ENCODE assay signal across 17 cellular contexts in the genomic region with DNA sequence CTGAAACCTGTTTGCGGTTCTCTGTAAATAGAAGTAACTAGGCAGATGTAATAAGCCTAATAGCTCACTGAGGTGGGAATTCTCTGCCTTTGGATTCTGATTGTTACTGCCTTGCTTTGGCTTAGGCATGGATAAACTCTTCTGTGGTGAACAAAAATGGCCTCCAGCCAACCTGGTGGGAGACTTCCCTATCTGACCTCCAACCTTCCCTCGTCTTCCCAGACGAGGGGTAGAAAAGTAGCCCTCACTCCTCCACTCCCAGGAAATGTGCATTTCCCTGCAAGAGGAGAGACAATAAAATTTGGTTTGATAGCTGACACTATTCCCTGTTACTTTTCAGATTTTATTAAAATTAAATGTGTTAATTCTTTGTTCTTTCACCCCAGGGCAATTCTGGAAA. TPM values are rescaled to one million over a fixed set of nuclear protein-coding genes. Genes with fewer than 3 reads are reported as not detected.
DNase-seq lines count a peak whose midpoint lies in the region; ATAC-seq and TF ChIP-seq lines count a peak whose summit lies in the region.
"Had no signal": no experiment of that assay in that cellular context is flagged by ENCODE, and none has a peak within 500 bp of the region (broad histone marks: within the 10 kb centered on the region; RNA-seq: fewer than 3 reads in every experiment).

No MANE protein-coding gene starts in this region.

- H4K5ac ChIP-seq in H9 (ENCODE audit: insufficient read length, low read depth, low read length) = no peak overlapping the region

- intact Hi-C loops in activated naive CD4-positive, alpha-beta T cell treated with anti-CD3 and anti-CD28 coated beads for 36 hours (cut with micrococcal nuclease) = loop anchor here (2.0 to 10.0 kb wide), 4 partner anchors 313 to 1133 kb away; a partner anchor contains a TSS
- intact Hi-C loops in stomach (cut with DNase I; ENCODE audit: low total_unique reads) = no loop called here
- intact Hi-C loops in prostate gland (cut with DNase I) = no loop called here

- no peak overlapping the region for H2BK15ac ChIP-seq in H9 (ENCODE audit: low read depth, low read length)

- WGBS in stomach, 5 donors = 38 to 49% (median 40%) methylated on average over 3 of the region's 3 CpGs
- WGBS in prostate gland = 76% methylated on average over 3 of the region's 3 CpGs
- WGBS in H9 (ENCODE audit: extremely low coverage, insufficient read length, low lambda C conversion rate) = no CpG with 5 or more reads among the region's 3 CpGs

- POLR2A ChIA-PET in activated naive CD8-positive, alpha-beta T cell treated with anti-CD3 and anti-CD28 coated beads, Interleukin-2, amount 10 ng/mL, durations not matched to agents 7 days and 5 days (lab: Charles Lee) = interaction anchor here (0.8 to 1.5 kb wide), 7 partner anchors 65 to 438 kb away, joined by 3 to 15 read pairs (median 4); a partner anchor contains a TSS

- H3K4me1 Mint-ChIP-seq in activated naive CD4-positive, alpha-beta T cell treated with anti-CD3 and anti-CD28 coated beads for 36 hours (ENCODE audit: low read depth) = peaks cover 77% of the 10 kb centered on the region
- peaks cover 44% of the 10 kb centered on the region for H3K4me1 Mint-ChIP-seq in activated naive CD8-positive, alpha-beta T cell treated with anti-CD3 and anti-CD28 coated beads, Interleukin-2, amount 10 ng/mL, durations not matched to agents 7 days and 5 days
- H3K4me1 Mint-ChIP-seq in H9 = peaks cover 4 to 6% of the 10 kb centered on the region in 2 experiments; a peak in 2 of 4 replicates

- no peak overlapping the region for H2AK5ac ChIP-seq in H9 (ENCODE audit: insufficient read length, low read length)

- H3K36me3 ChIP-seq in stomach (no peaks in the 10 kb centered on the region), prostate gland (no peaks in the 10 kb centered on the region)
- H3K36me3 ChIP-seq: breast epithelium, right atrium auricular region, vagina had no signal

- H3K27ac Mint-ChIP-seq in activated naive CD4-positive, alpha-beta T cell treated with anti-CD3 and anti-CD28 coated beads for 36 hours = no peak overlapping the region
- peak overlapping the region; percentile 94 for H3K27ac Mint-ChIP-seq in activated naive CD8-positive, alpha-beta T cell treated with anti-CD3 and anti-CD28 coated beads, Interleukin-2, amount 10 ng/mL, durations not matched to agents 7 days and 5 days
- H3K27ac Mint-ChIP-seq in H9 = no peak overlapping the region

- H3K36me3 Mint-ChIP-seq in activated naive CD4-positive, alpha-beta T cell treated with anti-CD3 and anti-CD28 coated beads for 36 hours (ENCODE audit: low read depth) = peaks cover 19% of the 10 kb centered on the region
- H3K36me3 Mint-ChIP-seq in activated naive CD8-positive, alpha-beta T cell treated with anti-CD3 and anti-CD28 coated beads, Interleukin-2, amount 10 ng/mL, durations not matched to agents 7 days and 5 days = peaks cover 37% of the 10 kb centered on the region
- H3K36me3 Mint-ChIP-seq in H9 (ENCODE audit: insufficient read depth in 1 of 3, low read depth in 3 of 3) = no peaks in the 10 kb centered on the region

- TF ChIP-seq POLR2A in stomach (IDR thresholded peaks at IDR 0.05) (no peak), prostate gland (IDR thresholded peaks at IDR 0.05) (no peak)

- H3K79me2 ChIP-seq in H9 (ENCODE audit: insufficient read depth, low read length) = no peaks in the 10 kb centered on the region

- ATAC-seq in activated naive CD8-positive, alpha-beta T cell treated with anti-CD3 and anti-CD28 coated beads, Interleukin-2, amount 10 ng/mL, durations not matched to agents 7 days and 5 days (ENCODE audit: low read depth) = no peak
- no peak for ATAC-seq in GM19463 (IDR thresholded peaks at IDR 0.05; ENCODE audit: unreplicated experiment)
- ATAC-seq: Panc1 had no signal

- H3K9ac ChIP-seq in H9 (ENCODE audit: extremely low read depth, insufficient read length, low read length) = no peak overlapping the region

- H3K27me3 ChIP-seq in stomach = no peaks in the 10 kb centered on the region
- no peaks in the 10 kb centered on the region for H3K27me3 ChIP-seq in prostate gland (replicated peaks; ENCODE audit: insufficient read depth)
- no peaks in the 10 kb centered on the region for H3K27me3 ChIP-seq in H9 (ENCODE audit: insufficient read depth, low read length)
- H3K27me3 ChIP-seq: breast epithelium, right atrium auricular region, vagina had no signal

- no peak overlapping the region for H2BK12ac ChIP-seq in H9 (ENCODE audit: insufficient read length, low read depth, low read length)

- TF ChIP-seq CTCF in stomach (IDR thresholded peaks at IDR 0.05) = no peak
- no peak for TF ChIP-seq CTCF in prostate gland (IDR thresholded peaks at IDR 0.05)
- TF ChIP-seq CTCF in H9 (conservative IDR thresholded peaks at IDR 0.05) = no peak

- H3K4me2 ChIP-seq in H9 (ENCODE audit: insufficient read depth, insufficient read length, low read length) = no peak overlapping the region

- no peak for DNase-seq in activated naive CD4-positive, alpha-beta T cell treated with anti-CD3 and anti-CD28 coated beads for 36 hours
- no peak for DNase-seq in activated naive CD4-positive, alpha-beta T cell (lab: John Stamatoyannopoulos, UW)
- no peak for DNase-seq in Jurkat, Clone E6-1 (ENCODE audit: low read depth, low spot score)
- DNase-seq in activated naive CD8-positive, alpha-beta T cell treated with anti-CD3 and anti-CD28 coated beads, Interleukin-2, amount 10 ng/mL, durations not matched to agents 7 days and 5 days = no peak
- no peak for DNase-seq in stomach
- DNase-seq in prostate gland (ENCODE audit: low spot score) = no peak
- no peak for DNase-seq in H9
- DNase-seq: GDM1, left cardiac atrium, NCI-H2029, NCI-H526 had no signal

- H2AFZ ChIP-seq in H9 (ENCODE audit: low read length) = no peak overlapping the region

- H3K27ac ChIP-seq in stomach (peak overlapping the region in 3 of 5 donors; percentile 18 to 40 (median 31)), prostate gland (no peak overlapping the region), H9 (ENCODE audit: insufficient read length, low read depth, low read length) (no peak overlapping the region)
- H3K27ac ChIP-seq: breast epithelium, right atrium auricular region, vagina had no signal

- no peaks in the 10 kb centered on the region for H3K27me3 Mint-ChIP-seq in activated naive CD4-positive, alpha-beta T cell treated with anti-CD3 and anti-CD28 coated beads for 36 hours (ENCODE audit: low read depth)
- H3K27me3 Mint-ChIP-seq in activated naive CD8-positive, alpha-beta T cell treated with anti-CD3 and anti-CD28 coated beads, Interleukin-2, amount 10 ng/mL, durations not matched to agents 7 days and 5 days = no peaks in the 10 kb centered on the region
- H3K27me3 Mint-ChIP-seq in H9 (ENCODE audit: low read depth) = no peaks in the 10 kb centered on the region

- H3K18ac ChIP-seq in H9 (ENCODE audit: insufficient read length, low read depth, low read length) = no peak overlapping the region

- CTCF ChIA-PET in activated naive CD4-positive, alpha-beta T cell treated with anti-CD3 and anti-CD28 coated beads for 36 hours (lab: Charles Lee) = interaction anchor here (0.6 to 2.4 kb wide), 5 partner anchors 48 to 170 kb away, joined by 3 to 15 read pairs (median 4); no protein-coding TSS in a partner anchor

- H3K9me3 Mint-ChIP-seq in activated naive CD4-positive, alpha-beta T cell treated with anti-CD3 and anti-CD28 coated beads for 36 hours = no peaks in the 10 kb centered on the region
- no peaks in the 10 kb centered on the region for H3K9me3 Mint-ChIP-seq in activated naive CD8-positive, alpha-beta T cell treated with anti-CD3 and anti-CD28 coated beads, Interleukin-2, amount 10 ng/mL, durations not matched to agents 7 days and 5 days
- no peaks in the 10 kb centered on the region for H3K9me3 Mint-ChIP-seq in H9

- no peak overlapping the region for H2BK20ac ChIP-seq in H9 (ENCODE audit: low read depth, low read length, poor library complexity, severe bottlenecking)

- no peak overlapping the region for H4K91ac ChIP-seq in H9 (ENCODE audit: insufficient read length, low read depth, low read length)

- H3K9me3 ChIP-seq in stomach (no peaks in the 10 kb centered on the region), prostate gland (no peaks in the 10 kb centered on the region), H9 (ENCODE audit: control insufficient read depth, low read depth, low read length) (no peaks in the 10 kb centered on the region)
- H3K9me3 ChIP-seq: breast epithelium, right atrium auricular region, vagina had no signal

- no peak overlapping the region for H3K14ac ChIP-seq in H9 (ENCODE audit: insufficient read depth, low read length)

- H2BK120ac ChIP-seq in H9 (ENCODE audit: low read depth, low read length, poor library complexity, severe bottlenecking) = no peak overlapping the region

- no peak overlapping the region for H3K56ac ChIP-seq in H9 (ENCODE audit: insufficient read length, low read depth, low read length)

- TF ChIP-seq EP300 in stomach (IDR thresholded peaks at IDR 0.05) = no peak

- H2BK5ac ChIP-seq in H9 (ENCODE audit: insufficient read length, low read length) = no peak overlapping the region

- H3K4ac ChIP-seq in H9 (ENCODE audit: low read depth, low read length) = no peak overlapping the region

- H3K23me2 ChIP-seq in H9 (ENCODE audit: insufficient read length, low read depth, low read length, poor library complexity, severe bottlenecking) = no peaks in the 10 kb centered on the region

- no peak overlapping the region for H3K23ac ChIP-seq in H9 (ENCODE audit: insufficient read length, low read depth, low read length)

- H3T11ph ChIP-seq in H9 (ENCODE audit: low read length) = no peak overlapping the region

- peak overlapping the region; percentile 67 for H3K4me3 ChIP-seq in Jurkat, Clone E6-1 (ENCODE audit: low read length)
- H3K4me3 ChIP-seq in stomach (no peak overlapping the region), prostate gland (no peak overlapping the region)
- H3K4me3 ChIP-seq: breast epithelium, GM12878, right atrium auricular region had no signal

- no peaks in the 10 kb centered on the region for H4K20me1 ChIP-seq in H9 (ENCODE audit: control insufficient read depth, insufficient read depth, insufficient read length)

- no peak overlapping the region for H4K8ac ChIP-seq in H9 (replicated peaks; ENCODE audit: insufficient read length, low read depth, low read length)

- no peaks in the 10 kb centered on the region for H3K79me1 ChIP-seq in H9 (ENCODE audit: insufficient read depth, low read depth, low read length, poor library complexity, severe bottlenecking)

- H3K4me3 Mint-ChIP-seq in activated naive CD4-positive, alpha-beta T cell treated with anti-CD3 and anti-CD28 coated beads for 36 hours = peak overlapping the region; percentile 85
- H3K4me3 Mint-ChIP-seq in activated naive CD8-positive, alpha-beta T cell treated with anti-CD3 and anti-CD28 coated beads, Interleukin-2, amount 10 ng/mL, durations not matched to agents 7 days and 5 days = peak overlapping the region; percentile 96
- no peak overlapping the region for H3K4me3 Mint-ChIP-seq in H9

- H3K4me1 ChIP-seq in stomach = peaks cover 0 to 16% (median 13%) of the 10 kb centered on the region in 4 donors
- no peaks in the 10 kb centered on the region for H3K4me1 ChIP-seq in prostate gland (replicated peaks)
- no peaks in the 10 kb centered on the region; the same call in 1 of the 2 replicates for H3K4me1 ChIP-seq in H9 (ENCODE audit: insufficient read depth, low read length)
- H3K4me1 ChIP-seq: breast epithelium, right atrium auricular region, vagina had no signal

RNA-seq across cellular contexts. Expression of a gene that starts 0.6 kb away (rescaled TPM):
- total RNA-seq in activated naive CD4-positive, alpha-beta T cell treated with anti-CD3 and anti-CD28 coated beads for 36 hours = 10 to 100 TPM; 52.7 to 61.8 TPM
- polyA plus RNA-seq in Jurkat, Clone E6-1 (2012; ENCODE audit: insufficient read depth, insufficient read length) = 24.1 TPM
- total RNA-seq in activated naive CD8-positive, alpha-beta T cell treated with anti-CD3 and anti-CD28 coated beads, Interleukin-2, amount 10 ng/mL, durations not matched to agents 7 days and 5 days = 100 to 1,000 TPM; 375 to 379 TPM
- total RNA-seq in stomach (10 to 100 TPM in 1 of 5 donors, 1 to 10 TPM in 4; 5.7 to 57.2 (median 6.2) TPM), prostate gland (1 to 10 TPM in 1 of 2 donors, under 1 TPM in 1; 0.45 to 2.2 TPM), H9 (2021) (not detected in 2 replicates)
- polyA plus RNA-seq in stomach = 1 to 10 TPM in 2 of 3 donors, under 1 TPM in 1; 0.19 to 3.2 (median 1.6) TPM

RNA-seq across cellular contexts. Expression of a gene that starts 53.8 kb away (rescaled TPM):
- 100 to 1,000 TPM; 394 to 397 TPM for total RNA-seq in activated naive CD4-positive, alpha-beta T cell treated with anti-CD3 and anti-CD28 coated beads for 36 hours
- polyA plus RNA-seq in Jurkat, Clone E6-1 (2012; ENCODE audit: insufficient read depth, insufficient read length) = not detected
- 1 to 10 TPM; 1.9 TPM for total RNA-seq in activated naive CD8-positive, alpha-beta T cell treated with anti-CD3 and anti-CD28 coated beads, Interleukin-2, amount 10 ng/mL, durations not matched to agents 7 days and 5 days
- total RNA-seq in stomach = not detected
- 1 to 10 TPM in 1 of 3 donors, not detected in 2; 1.5 TPM for polyA plus RNA-seq in stomach
- total RNA-seq in prostate gland = under 1 TPM in 1 of 2 donors, not detected in 1; 0.68 TPM
- not detected in 2 replicates for total RNA-seq in H9 (2021)
- total RNA-seq: breast epithelium, left cardiac atrium had no signal

Comparison
In these comparisons a context has a peak if more than half of its experiments do, and no peak if none do; other contexts are left out.
1. H3K4me3 Mint-ChIP-seq: peak in activated naive CD4-positive, alpha-beta T cell treated with anti-CD3 and anti-CD28 coated beads for 36 hours (single experiment) and activated naive CD8-positive, alpha-beta T cell treated with anti-CD3 and anti-CD28 coated beads, Interleukin-2, amount 10 ng/mL, durations not matched to agents 7 days and 5 days (single experiment); none in H9 (0 of 2).
2. H3K27ac ChIP-seq: peak in stomach (3 of 5); none in prostate gland (0 of 2) and H9 (single experiment).
3. RNA of a gene that starts 0.6 kb away (total RNA-seq): 375 to 379 TPM in activated naive CD8-positive, alpha-beta T cell treated with anti-CD3 and anti-CD28 coated beads, Interleukin-2, amount 10 ng/mL, durations not matched to agents 7 days and 5 days; 52.7 to 61.8 TPM in activated naive CD4-positive, alpha-beta T cell treated with anti-CD3 and anti-CD28 coated beads for 36 hours, 5.7 to 57.2 TPM in stomach, 0.45 to 2.2 TPM in prostate gland and not detected in H9; every median in the first group is over 4 times any median in the second.
4. RNA of a gene that starts 53.8 kb away (total RNA-seq): 394 to 397 TPM in activated naive CD4-positive, alpha-beta T cell treated with anti-CD3 and anti-CD28 coated beads for 36 hours; 1.9 TPM in activated naive CD8-positive, alpha-beta T cell treated with anti-CD3 and anti-CD28 coated beads, Interleukin-2, amount 10 ng/mL, durations not matched to agents 7 days and 5 days, 0.68 TPM in prostate gland, not detected in stomach and not detected in H9; every median in the first group is over 100 times any median in the second.